Comparison of ENCODE assay signal across 18 cellular contexts in genomic region chr4:74997942-74998341, GRCh38.
"Had no signal": no experiment of that assay in that cellular context is flagged by ENCODE, and none has a peak within 500 bp of the region (broad histone marks: within the 10 kb centered on the region; RNA-seq: fewer than 3 reads in every experiment).

No MANE protein-coding gene starts in this region.

- H3K27me3 ChIP-seq: heart right ventricle, left lung, suprapubic skin, thyroid gland, upper lobe of left lung, uterus had no signal

- H3K36me3 ChIP-seq: heart right ventricle, left lung, lower lobe of right lung, suprapubic skin, thyroid gland, upper lobe of left lung, uterus had no signal

- H3K4me1 ChIP-seq: left lung, lower lobe of right lung, parathyroid adenoma, suprapubic skin, upper lobe of left lung, uterus had no signal

- ATAC-seq: left lung; lower lobe of right lung; natural killer cell treated with Interleukin-12 subunit alpha and Interleukin-12 subunit beta and Interleukin-15 and Interleukin-18, amount 100 ng/mL, for 72 hours; psoas muscle; sciatic nerve had no signal

- H3K27ac ChIP-seq: heart right ventricle, left lung, lower lobe of right lung, parathyroid adenoma, psoas muscle, skin epidermis, suprapubic skin, thyroid gland, upper lobe of left lung, uterus had no signal

- H3K4me3 ChIP-seq: heart right ventricle, left lung, lower lobe of right lung, psoas muscle, skin epidermis, suprapubic skin, thyroid gland, upper lobe of left lung, uterus had no signal

- H3K9me3 ChIP-seq: lower lobe of right lung, psoas muscle, suprapubic skin, thyroid gland, upper lobe of left lung, uterus had no signal

- DNase-seq: cortex of kidney; effector CD8-positive, alpha-beta T cell; heart right ventricle; hypothalamus; islet precursor cell; left lung; lower lobe of right lung; psoas muscle; stimulated activated CD4-positive, alpha-beta T cell treated with anti-CD3 and anti-CD28 coated beads, Interleukin-2, amount 100 ng/mL, for 24 hours; stimulated activated naive CD4-positive, alpha-beta T cell treated with Interleukin-2 at 50 U/mL for 16 hours; thyroid gland; upper lobe of left lung; uterus had no signal
